21 cellular contexts compared by ENCODE assay signal in the genomic region with DNA sequence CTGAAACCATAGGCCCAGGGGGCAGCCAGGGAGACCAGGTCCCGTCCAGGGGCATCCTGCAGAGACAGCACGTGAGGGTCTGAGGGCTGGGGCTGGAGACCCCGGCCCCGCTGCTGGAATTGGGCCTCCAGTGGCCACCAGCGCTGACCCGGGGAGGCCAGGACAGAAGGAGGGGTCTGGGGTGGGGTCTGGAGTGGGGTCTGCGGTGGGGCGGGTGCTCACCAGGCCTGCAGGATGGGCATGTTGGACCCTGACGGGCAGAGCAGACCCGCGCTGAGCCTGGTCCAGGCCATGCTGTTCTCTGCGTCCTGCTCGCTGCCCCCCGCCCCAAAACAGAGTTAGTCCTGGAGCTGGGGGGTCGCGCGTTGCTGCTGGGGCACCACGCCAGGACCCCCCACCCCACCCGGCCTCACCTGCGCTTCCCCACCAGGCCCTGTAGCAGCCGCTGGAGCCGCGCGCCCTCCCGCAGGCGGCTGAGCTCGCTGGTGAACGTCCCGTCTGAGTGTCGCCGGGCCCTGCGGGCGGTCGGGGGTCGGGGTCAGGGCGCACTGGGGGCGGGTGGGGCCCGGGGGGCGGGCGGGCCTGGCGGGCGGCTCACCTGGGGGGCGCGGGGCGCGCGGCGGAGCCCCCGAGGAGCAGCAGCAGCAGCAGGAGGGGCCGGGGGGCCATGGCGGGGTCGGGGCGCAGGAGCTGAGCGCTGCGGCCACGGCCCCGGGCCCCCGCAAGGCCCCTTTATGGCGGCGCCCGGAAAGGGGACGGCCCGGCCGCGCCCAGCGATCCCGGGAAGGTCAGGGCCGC. TPM values are rescaled to one million over a fixed set of nuclear protein-coding genes. Genes with fewer than 3 reads are reported as not detected.
DNase-seq lines count a peak whose midpoint lies in the region; ATAC-seq, FAIRE-seq and TF ChIP-seq lines count a peak whose summit lies in the region.
"Had no signal": no experiment of that assay in that cellular context is flagged by ENCODE, and none has a peak within 500 bp of the region (broad histone marks: within the 10 kb centered on the region; RNA-seq: fewer than 3 reads in every experiment).

A gene with protein sequence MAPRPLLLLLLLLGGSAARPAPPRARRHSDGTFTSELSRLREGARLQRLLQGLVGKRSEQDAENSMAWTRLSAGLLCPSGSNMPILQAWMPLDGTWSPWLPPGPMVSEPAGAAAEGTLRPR (minus strand): TSS at position 707 of the 798 bp plus-strand sequence. CDS start 38 bp downstream, at position 669.

- FAIRE-seq in H1 (lab: Jason Lieb, UNC) (no peak), kidney (lab: Jason Lieb, UNC) (no peak)

- H4K8ac ChIP-seq in H1 (ENCODE audit: extremely low read depth, insufficient read depth, low read length): no peak within 1 kb of the TSS; the same call in 1 of the 2 replicates

- no peak within 1 kb of the TSS for H4K5ac ChIP-seq in H1 (ENCODE audit: insufficient read length, low read depth, low read length)

- no peaks in the 10 kb centered on the region for H3K36me3 ChIP-seq in H1 (ENCODE audit: control insufficient read depth in 2 of 4, insufficient read depth in 4 of 4, low read length in 3 of 4)
- H3K36me3 ChIP-seq in kidney (ENCODE audit: control insufficient read depth in 1 of 2, insufficient read depth in 2 of 2, low read length in 2 of 2): no peaks in the 10 kb centered on the region
- H3K36me3 ChIP-seq in vagina: no peaks in the 10 kb centered on the region
- H3K36me3 ChIP-seq: colonic mucosa had no signal

- H3K4ac ChIP-seq in H1 (replicated peaks; ENCODE audit: insufficient read length, low read depth, low read length): no peak within 1 kb of the TSS

- H3K23ac ChIP-seq in H1 (ENCODE audit: insufficient read length): no peak within 1 kb of the TSS

- no peak for TF ChIP-seq RAD21 in H1 (IDR thresholded peaks at IDR 0.05 in 1 of 2, conservative IDR thresholded peaks at IDR 0.05 in 1 of 2; ENCODE audit: low read depth in 2 of 2, low read length in 2 of 2)

- H3K4me3 ChIP-seq in H1 (ENCODE audit: extremely low read depth in 1 of 4, insufficient read depth in 2 of 4, low read depth in 3 of 4, low read length in 4 of 4) (peak within 1 kb of the TSS in 3 of 4 experiments; percentile 5 to 57 (median 17); a peak in 4 of 8 replicates), kidney (ENCODE audit: low read length in 2 of 2) (no peak within 1 kb of the TSS), vagina (no peak within 1 kb of the TSS)
- H3K4me3 ChIP-seq: colonic mucosa, skin epidermis had no signal

- H3K27me3 ChIP-seq in H1 (replicated peaks in 1 of 4; ENCODE audit: control insufficient read depth in 3 of 4, extremely low read depth in 1 of 4, insufficient read depth in 3 of 4, low read length in 3 of 4): peaks cover 3 to 14% (median 10%) of the 10 kb centered on the region in 4 experiments; a peak in 6 of 7 replicates
- H3K27me3 ChIP-seq in foreskin keratinocyte: peaks cover 19% of the 10 kb centered on the region
- H3K27me3 ChIP-seq in vagina: no peaks in the 10 kb centered on the region
- H3K27me3 ChIP-seq: colonic mucosa had no signal

- H4K91ac ChIP-seq in H1 (replicated peaks; ENCODE audit: insufficient read length, low read length): no peak within 1 kb of the TSS

- H3K9me3 Mint-ChIP-seq in stimulated activated naive CD8-positive, alpha-beta T cell treated with anti-CD3 and anti-CD28 coated beads, Interleukin-15, amount 100 ng/mL, for 72 hours: no peaks in the 10 kb centered on the region
- H3K9me3 Mint-ChIP-seq in natural killer cell: no peaks in the 10 kb centered on the region

- ATAC-seq in stimulated activated naive CD8-positive, alpha-beta T cell treated with anti-CD3 and anti-CD28 coated beads, Interleukin-15, amount 100 ng/mL, for 72 hours: peak; percentile 5
- ATAC-seq in stimulated activated naive CD8-positive, alpha-beta T cell treated with anti-CD3 and anti-CD28 coated beads, Interleukin-15, Interleukin-2, amounts not matched to agents 100 U/mL and 50 U/mL, for 24 hours: no peak
- no peak for ATAC-seq in natural killer cell
- ATAC-seq in foreskin keratinocyte: no peak
- ATAC-seq: activated CD4-positive, CD25-positive, alpha-beta regulatory T cell treated with anti-CD3 and anti-CD28 coated beads, Interleukin-2, amount 50 U/mL, for 24 hours; left ventricle myocardium superior; Panc1 had no signal

- H3K4me1 ChIP-seq in H1 (replicated peaks in 1 of 4; ENCODE audit: control insufficient read depth in 3 of 4, insufficient read depth in 4 of 4, low read length in 3 of 4) (peaks cover 0 to 6% (median under 1%) of the 10 kb centered on the region in 4 experiments; a peak in 2 of 7 replicates), foreskin keratinocyte (no peaks in the 10 kb centered on the region), kidney (ENCODE audit: control insufficient read depth in 1 of 2, insufficient read depth in 1 of 2, low read depth in 1 of 2, low read length in 2 of 2) (no peaks in the 10 kb centered on the region), vagina (peaks cover 5% of the 10 kb centered on the region)

- CTCF ChIA-PET in H1 (lab: Charles Lee; ENCODE audit: partially characterized antibody): interaction anchor here (0.8 to 1.5 kb wide), 3 partner anchors 29 to 36 kb away, joined by 3 read pairs; no protein-coding TSS in a partner anchor

- no peak within 1 kb of the TSS for H2BK15ac ChIP-seq in H1 (ENCODE audit: low read length)

- peaks cover 33% of the 10 kb centered on the region for H3K4me1 Mint-ChIP-seq in stimulated activated naive CD8-positive, alpha-beta T cell treated with anti-CD3 and anti-CD28 coated beads, Interleukin-15, amount 100 ng/mL, for 72 hours
- peaks cover 21 to 23% of the 10 kb centered on the region in 2 donors for H3K4me1 Mint-ChIP-seq in natural killer cell

- no peak within 1 kb of the TSS for H3K9ac ChIP-seq in H1 (replicated peaks in 1 of 4; ENCODE audit: extremely low read depth in 1 of 4, low read depth in 3 of 4, low read length in 3 of 4)
- no peak within 1 kb of the TSS for H3K9ac ChIP-seq in kidney (ENCODE audit: low read length in 2 of 2)

- H3K18ac ChIP-seq in H1 (ENCODE audit: extremely low read depth, low read length): no peak within 1 kb of the TSS; the same call in 1 of the 2 replicates

- peak within 1 kb of the TSS; percentile 62 to 72 for H3K4me3 Mint-ChIP-seq in stimulated activated naive CD8-positive, alpha-beta T cell treated with anti-CD3 and anti-CD28 coated beads, Interleukin-15, amount 100 ng/mL, for 72 hours
- H3K4me3 Mint-ChIP-seq in natural killer cell: peak within 1 kb of the TSS; percentile 15

- H3K79me1 ChIP-seq in H1 (ENCODE audit: low read depth, low read length): no peaks in the 10 kb centered on the region

- no peak within 1 kb of the TSS for H2AFZ ChIP-seq in H1 (ENCODE audit: low read length)

- POLR2A ChIA-PET in H1 (lab: Charles Lee; ENCODE audit: partially characterized antibody): interaction anchor here (0.8 to 2.5 kb wide), 8 partner anchors 9 to 233 kb away, joined by 3 to 8 read pairs (median 6); partner anchors contain the start of genes DRD4, IRF7 and LRRC56

- no peak within 1 kb of the TSS for H3K56ac ChIP-seq in H1 (replicated peaks; ENCODE audit: insufficient read length, low read depth, low read length)

- peaks cover 41% of the 10 kb centered on the region for H3K27me3 Mint-ChIP-seq in stimulated activated naive CD8-positive, alpha-beta T cell treated with anti-CD3 and anti-CD28 coated beads, Interleukin-15, amount 100 ng/mL, for 72 hours
- H3K27me3 Mint-ChIP-seq in natural killer cell (ENCODE audit: low read depth in 2 of 2): peaks cover 13 to 20% of the 10 kb centered on the region in 2 donors

- H3K79me2 ChIP-seq in H1 (ENCODE audit: control insufficient read depth in 1 of 2, insufficient read depth in 2 of 2, low read length in 2 of 2): no peaks in the 10 kb centered on the region

- WGBS in H1 (ENCODE audit: extremely low coverage in 1 of 2, insufficient coverage in 1 of 2, insufficient read length in 1 of 2, insufficient replicate concordance in 2 of 2, low coverage in 1 of 2, low lambda C conversion rate in 2 of 2, missing lambda C conversion rate in 1 of 2), 2 experiments: 18% methylated on average over 13 of the region's 68 CpGs; no CpG with 5 or more reads in 1 of the 2 experiments

- H2BK5ac ChIP-seq in H1 (ENCODE audit: low read depth, low read length): no peak within 1 kb of the TSS

- H2AK5ac ChIP-seq in H1 (ENCODE audit: low read depth, low read length): no peak within 1 kb of the TSS

- intact Hi-C loops in natural killer cell (cut with micrococcal nuclease) (no loop called here), kidney (cut with DNase I) (no loop called here), vagina (cut with DNase I) (no loop called here)

- H3K14ac ChIP-seq in H1 (ENCODE audit: insufficient read length): no peak within 1 kb of the TSS

- no peaks in the 10 kb centered on the region; the same call in 1 of the 2 replicates for H3K23me2 ChIP-seq in H1 (ENCODE audit: low read depth, low read length)

- H3K36me3 Mint-ChIP-seq in natural killer cell: no peaks in the 10 kb centered on the region

- TF ChIP-seq CTCF in H1 (IDR thresholded peaks at IDR 0.05; ENCODE audit: control extremely low read depth in 1 of 3, insufficient read depth in 1 of 3, low read depth in 1 of 3, low read length in 3 of 3): no peak
- TF ChIP-seq CTCF in natural killer cell (IDR thresholded peaks at IDR 0.05): no peak
- no peak for TF ChIP-seq CTCF in foreskin keratinocyte (conservative IDR thresholded peaks at IDR 0.05)
- no peak for TF ChIP-seq CTCF in kidney (IDR thresholded peaks at IDR 0.05; ENCODE audit: borderline replicate concordance, extremely low read depth, insufficient read depth)
- TF ChIP-seq CTCF in vagina (IDR thresholded peaks at IDR 0.05): no peak

- DNase-seq in stimulated activated naive CD8-positive, alpha-beta T cell treated with anti-CD3 and anti-CD28 coated beads, Interleukin-15, amount 100 ng/mL, for 72 hours: no peak
- DNase-seq in stimulated activated naive CD8-positive, alpha-beta T cell treated with anti-CD3 and anti-CD28 coated beads, Interleukin-15, Interleukin-2, amounts not matched to agents 100 U/mL and 50 U/mL, for 24 hours: no peak
- no peak for DNase-seq in H1 (ENCODE audit: low read depth in 1 of 2, low spot score in 2 of 2)
- no peak for DNase-seq in natural killer cell
- no peak for DNase-seq in foreskin keratinocyte
- no peak for DNase-seq in kidney
- DNase-seq in vagina (ENCODE audit: extremely low spot score in 2 of 2): no peak
- no peak for DNase-seq in activated CD4-positive, CD25-positive, alpha-beta regulatory T cell (lab: John Stamatoyannopoulos, UW)
- DNase-seq: ACHN, activated T-cell treated with anti-CD3 and anti-CD28 coated beads for 4 hours, esophagus squamous epithelium, hippocampal formation, left ventricle myocardium superior, NCI-H187, NCI-H524, occipital lobe had no signal

- H3K27ac Mint-ChIP-seq in stimulated activated naive CD8-positive, alpha-beta T cell treated with anti-CD3 and anti-CD28 coated beads, Interleukin-15, amount 100 ng/mL, for 72 hours: peak within 1 kb of the TSS in 1 of 2 donors; percentile 48
- H3K27ac Mint-ChIP-seq in natural killer cell: peak within 1 kb of the TSS in 1 of 2 donors; percentile 67

- H2BK20ac ChIP-seq in H1 (ENCODE audit: low read length): no peak within 1 kb of the TSS

- peak within 1 kb of the TSS; percentile 39 to 71; a peak in 3 of 4 replicates for H3K4me2 ChIP-seq in H1 (ENCODE audit: insufficient read depth in 1 of 2, low read depth in 2 of 2, low read length in 2 of 2)

- no peak within 1 kb of the TSS for H2BK12ac ChIP-seq in H1 (ENCODE audit: low read depth, low read length)

- H4K20me1 ChIP-seq in H1 (replicated peaks in 1 of 2; ENCODE audit: control insufficient read depth in 1 of 2, insufficient read depth in 2 of 2, low read length in 2 of 2): peaks cover 0 to 7% of the 10 kb centered on the region in 2 experiments

- H2BK120ac ChIP-seq in H1 (replicated peaks; ENCODE audit: low read depth, low read length): no peak within 1 kb of the TSS

- no peaks in the 10 kb centered on the region for H3K9me3 ChIP-seq in H1 (ENCODE audit: insufficient read depth in 2 of 2, low read depth in 1 of 2, low read length in 1 of 2)
- no peaks in the 10 kb centered on the region for H3K9me3 ChIP-seq in kidney (ENCODE audit: control insufficient read depth in 1 of 2, low read length in 2 of 2)
- H3K9me3 ChIP-seq in vagina: no peaks in the 10 kb centered on the region
- H3K9me3 ChIP-seq: colonic mucosa, esophagus squamous epithelium had no signal

- no peak for TF ChIP-seq EP300 in H1 (IDR thresholded peaks at IDR 0.05; ENCODE audit: borderline replicate concordance in 1 of 2, low read depth in 2 of 2, low read length in 2 of 2)

- H3K27ac ChIP-seq in H1 (ENCODE audit: low read depth, low read length) (no peak within 1 kb of the TSS), foreskin keratinocyte (no peak within 1 kb of the TSS), kidney (ENCODE audit: low read depth in 2 of 2, low read length in 2 of 2) (no peak within 1 kb of the TSS), vagina (no peak within 1 kb of the TSS)
- H3K27ac ChIP-seq: esophagus squamous epithelium had no signal

- no peak for TF ChIP-seq POLR2A in H1 (IDR thresholded peaks at IDR 0.05; ENCODE audit: control extremely low read depth in 1 of 2, low read depth in 2 of 2, low read length in 2 of 2)
- TF ChIP-seq POLR2A in vagina (IDR thresholded peaks at IDR 0.05): no peak

RNA-seq across cellular contexts. Expression of the gene that starts here (rescaled TPM):
- total RNA-seq in H1 (2021; fragmentation: NEBNext Ultra II Directional; extraction: Animal tissue kit (Norgen Biotek cat#: 25700)): 2.0 and 2.2 TPM in 2 replicates
- polyA plus RNA-seq in H1 (2011; rRNA removed): 1.7 and 3.7 TPM in 2 replicates
- polyA plus RNA-seq in H1 (2011; cell fraction: cytosol; rRNA removed): 1.3 TPM
- 3.1 TPM for polyA plus RNA-seq in H1 (2011; cell fraction: nucleus; rRNA removed)
- polyA plus RNA-seq in H1 (2012, experiment 1 of 2): 1.0 to 2.0 TPM (median 1.5 TPM) in 3 of 4 replicates, not detected in the other
- polyA plus RNA-seq in H1 (2012, experiment 2 of 2): not detected
- polyA plus RNA-seq in H1 (2013, experiment 1 of 2): 1.2 TPM
- 1.4 TPM for polyA plus RNA-seq in H1 (2013, experiment 2 of 2)
- not detected in 2 replicates for polyA minus RNA-seq in H1 (2011; rRNA and poly(A)+ RNA removed)
- polyA minus RNA-seq in H1 (2011; cell fraction: cytosol; rRNA and poly(A)+ RNA removed): not detected
- not detected for polyA minus RNA-seq in H1 (2011; cell fraction: nucleus; rRNA and poly(A)+ RNA removed)
- not detected for total RNA-seq in natural killer cell
- total RNA-seq in foreskin keratinocyte: not detected in 2 replicates
- not detected in 2 replicates for polyA plus RNA-seq in foreskin keratinocyte
- total RNA-seq in kidney: not detected
- not detected for polyA plus RNA-seq in kidney (ENCODE audit: insufficient read depth, low read depth, low replicate concordance)
- not detected for total RNA-seq in vagina
- total RNA-seq: H4, left ventricle myocardium superior, occipital lobe had no signal

Comparison
In these comparisons a context has a peak if more than half of its experiments do, and no peak if none do; other contexts are left out.
1. H3K4me3 ChIP-seq: peak in H1 (3 of 4); none in kidney (0 of 2) and vagina (0 of 2).